8 cellular contexts compared by ENCODE assay signal in genomic region chr4:183504930-183505555, GRCh38. TPM values are rescaled to one million over a fixed set of nuclear protein-coding genes. Genes with fewer than 3 reads are reported as not detected.
A peak's percentile ranks its signal among the peaks of the same experiment; 100 is the strongest.
DNase-seq lines count a peak whose midpoint lies in the region; ATAC-seq lines count a peak whose summit lies in the region.

TSS of gene ING2 (plus strand) at chr4:183505058. CDS start at chr4:183505196, 138 bp downstream.

- peak; percentile 61 for ATAC-seq in GM21528 (IDR thresholded peaks at IDR 0.05; ENCODE audit: low FRiP score, unreplicated experiment)
- ATAC-seq in stimulated activated naive B cell treated with anti-CD40 and anti-IgM and Interleukin-4, amounts not matched to agents 10 μg/mL and 1 μg/mL and 100 μg/mL, for 72 hours (replicated peaks), result peak; percentile 50 to 57

- peaks cover 23% of the 10 kb centered on the region for H3K4me1 Mint-ChIP-seq in activated CD4-positive, alpha-beta T cell treated with anti-CD3 and anti-CD28 coated beads, Interleukin-2, amount 10 ng/mL, durations not matched to agents 24 days and 14 days
- H3K4me1 Mint-ChIP-seq in stimulated activated naive B cell treated with anti-CD40 and anti-IgM and Interleukin-4, amounts not matched to agents 10 μg/mL and 1 μg/mL and 100 μg/mL, for 72 hours, result peaks cover 5 to 18% of the 10 kb centered on the region in 2 donors

- H3K4me3 Mint-ChIP-seq in activated CD4-positive, alpha-beta T cell treated with anti-CD3 and anti-CD28 coated beads, Interleukin-2, amount 10 ng/mL, durations not matched to agents 24 days and 14 days, result peak within 1 kb of the TSS; percentile 90
- H3K4me3 Mint-ChIP-seq in stimulated activated naive B cell treated with anti-CD40 and anti-IgM and Interleukin-4, amounts not matched to agents 10 μg/mL and 1 μg/mL and 100 μg/mL, for 72 hours, result peak within 1 kb of the TSS; percentile 91 to 98

- H3K36me3 ChIP-seq in HUES48 (ENCODE audit: control insufficient read depth, insufficient read depth, low read length), result peaks cover 1% of the 10 kb centered on the region; the same call in 1 of the 2 replicates

- H3K27me3 ChIP-seq in HUES48 (ENCODE audit: control insufficient read depth, insufficient read depth, low read length) (no peaks in the 10 kb centered on the region), layer of hippocampus (ENCODE audit: control insufficient read depth, insufficient read depth, low read length) (no peaks in the 10 kb centered on the region)

- peaks cover 11% of the 10 kb centered on the region; the same call in 1 of the 2 replicates for H3K4me1 ChIP-seq in HUES48 (ENCODE audit: control insufficient read depth, insufficient read depth, low read length)

- peak within 1 kb of the TSS; percentile 91 for H3K9ac ChIP-seq in HUES48 (ENCODE audit: low read depth, low read length)

- H3K9me3 Mint-ChIP-seq in activated CD4-positive, alpha-beta T cell treated with anti-CD3 and anti-CD28 coated beads, Interleukin-2, amount 10 ng/mL, durations not matched to agents 24 days and 14 days, result no peaks in the 10 kb centered on the region
- no peaks in the 10 kb centered on the region for H3K9me3 Mint-ChIP-seq in stimulated activated naive B cell treated with anti-CD40 and anti-IgM and Interleukin-4, amounts not matched to agents 10 μg/mL and 1 μg/mL and 100 μg/mL, for 72 hours

- peak within 1 kb of the TSS; percentile 99 for H3K27ac ChIP-seq in HUES48 (ENCODE audit: low read depth, low read length)
- H3K27ac ChIP-seq in caudate nucleus (ENCODE audit: low read depth, low read length), result peak within 1 kb of the TSS; percentile 95
- peak within 1 kb of the TSS; percentile 97 for H3K27ac ChIP-seq in layer of hippocampus (ENCODE audit: low read depth, low read length)

- H3K4me3 ChIP-seq in HUES48 (ENCODE audit: low read depth, low read length), result peak within 1 kb of the TSS; percentile 96

- peaks cover under 1% of the 10 kb centered on the region for H3K36me3 Mint-ChIP-seq in activated CD4-positive, alpha-beta T cell treated with anti-CD3 and anti-CD28 coated beads, Interleukin-2, amount 10 ng/mL, durations not matched to agents 24 days and 14 days (ENCODE audit: low read depth)
- peaks cover under 1% of the 10 kb centered on the region in 2 donors for H3K36me3 Mint-ChIP-seq in stimulated activated naive B cell treated with anti-CD40 and anti-IgM and Interleukin-4, amounts not matched to agents 10 μg/mL and 1 μg/mL and 100 μg/mL, for 72 hours

- no peak for DNase-seq in activated CD4-positive, alpha-beta T cell treated with anti-CD3 and anti-CD28 coated beads, Interleukin-2, amount 10 ng/mL, durations not matched to agents 24 days and 14 days
- DNase-seq in activated CD4-positive, alpha-beta T cell treated with anti-CD3 and anti-CD28 coated beads for 48 hours, result no peak
- DNase-seq in RPMI8226 (peak; percentile 72), caudate nucleus (lab: John Stamatoyannopoulos, UW) (peak in 28 of 61 donors; percentile 6 to 98 (median 85))
- DNase-seq in stimulated activated naive B cell treated with anti-CD40 and anti-IgM and Interleukin-4, amounts not matched to agents 10 μg/mL and 1 μg/mL and 100 μg/mL, for 72 hours, result no peak

- no peaks in the 10 kb centered on the region for H3K9me3 ChIP-seq in HUES48 (ENCODE audit: control insufficient read depth, insufficient read depth, low read length)

- peak within 1 kb of the TSS; percentile 96 for H3K27ac Mint-ChIP-seq in activated CD4-positive, alpha-beta T cell treated with anti-CD3 and anti-CD28 coated beads, Interleukin-2, amount 10 ng/mL, durations not matched to agents 24 days and 14 days
- H3K27ac Mint-ChIP-seq in stimulated activated naive B cell treated with anti-CD40 and anti-IgM and Interleukin-4, amounts not matched to agents 10 μg/mL and 1 μg/mL and 100 μg/mL, for 72 hours, result peak within 1 kb of the TSS; percentile 98

- H3K27me3 Mint-ChIP-seq in activated CD4-positive, alpha-beta T cell treated with anti-CD3 and anti-CD28 coated beads, Interleukin-2, amount 10 ng/mL, durations not matched to agents 24 days and 14 days, result no peaks in the 10 kb centered on the region
- H3K27me3 Mint-ChIP-seq in stimulated activated naive B cell treated with anti-CD40 and anti-IgM and Interleukin-4, amounts not matched to agents 10 μg/mL and 1 μg/mL and 100 μg/mL, for 72 hours, result no peaks in the 10 kb centered on the region

- intact Hi-C loops in activated CD4-positive, alpha-beta T cell treated with anti-CD3 and anti-CD28 coated beads, Interleukin-2, amount 10 ng/mL, durations not matched to agents 24 days and 14 days (cut with micrococcal nuclease), result loop anchor here (1.0 to 10.0 kb wide), 11 partner anchors 61 to 1920 kb away; partner anchors contain the start of genes ACSL1, CDKN2AIP, CENPU and CFAP97

RNA-seq across cellular contexts. Expression of gene ING2, which starts in this region (rescaled TPM):
- 12.4 and 13.5 TPM in 2 replicates for total RNA-seq in activated CD4-positive, alpha-beta T cell treated with anti-CD3 and anti-CD28 coated beads, Interleukin-2, amount 10 ng/mL, durations not matched to agents 24 days and 14 days
